Comparison of ENCODE assay signal across 8 cellular contexts in the genomic region with DNA sequence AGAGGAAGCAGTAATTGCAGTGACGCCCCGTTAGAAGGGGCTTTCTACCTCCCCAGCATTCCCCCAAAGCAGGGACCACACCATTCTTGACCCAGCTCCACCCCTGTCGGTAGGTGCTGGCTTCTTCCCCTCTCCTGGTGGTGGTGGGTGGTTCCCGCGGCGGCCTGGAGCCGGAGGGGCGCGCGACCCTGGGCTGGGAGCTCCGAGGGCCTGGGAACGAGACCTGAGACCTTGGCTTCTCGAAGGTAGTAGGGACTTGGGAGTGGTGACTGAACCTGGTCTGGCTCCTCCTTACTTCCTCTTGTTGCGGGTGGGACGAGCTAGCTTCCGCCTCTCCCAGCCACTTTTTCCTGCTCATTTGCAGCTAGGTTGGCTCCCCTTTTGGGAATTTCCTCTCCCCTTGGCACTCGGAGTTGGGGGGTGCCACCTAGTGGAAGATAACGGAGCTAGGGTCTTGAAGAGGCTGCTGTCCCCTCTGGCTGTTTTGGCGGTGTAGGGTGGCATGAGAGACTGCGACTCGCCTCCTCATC. TPM values are rescaled to one million over a fixed set of nuclear protein-coding genes. Genes with fewer than 3 reads are reported as not detected.
DNase-seq lines count a peak whose midpoint lies in the region; TF ChIP-seq lines count a peak whose summit lies in the region.

No MANE protein-coding gene starts in this region.

- DNase-seq in DMS79 (lab: John Stamatoyannopoulos, UW) (peak; percentile 54), NCI-H2227 (lab: John Stamatoyannopoulos, UW; ENCODE audit: unreplicated experiment) (peak; percentile 82), epithelial cell of esophagus (ENCODE audit: low read depth) (peak; percentile 70), mesendoderm (peak; percentile 89), NCI-H187 (lab: John Stamatoyannopoulos, UW) (no peak)
- DNase-seq in activated CD4-positive, alpha-beta T cell treated with anti-CD3 and anti-CD28 coated beads, Interleukin-2, amount 50 U/mL, for 48 hours = peak; percentile 39 to 53

- no peak overlapping the region for H2BK15ac ChIP-seq in mesendoderm (replicated peaks; ENCODE audit: low read depth)

- H3K9me3 ChIP-seq in HEK293 (ENCODE audit: control insufficient read depth, insufficient read depth, low read depth, low read length) (no peaks in the 10 kb centered on the region), stomach smooth muscle (ENCODE audit: control insufficient read depth in 2 of 2, low read length in 2 of 2) (no peaks in the 10 kb centered on the region)

- no peaks in the 10 kb centered on the region for H3K79me2 ChIP-seq in mesendoderm (ENCODE audit: control insufficient read depth, insufficient read depth, low read length)

- H3K4ac ChIP-seq in mesendoderm (ENCODE audit: low read depth, low read length) = no peak overlapping the region

- POLR2A ChIA-PET in HEK293 (lab: Yijun Ruan, JAX) = interaction anchor here (0.5 to 2.5 kb wide), 20 partner anchors 10 to 222 kb away, joined by 3 to 23 read pairs (median 4); partner anchors contain the start of genes ASB16, FAM171A2, FZD2 and GPATCH8

- no peak overlapping the region for H4K5ac ChIP-seq in mesendoderm (ENCODE audit: low read length)

- CTCF ChIA-PET in HEK293 (lab: Yijun Ruan, JAX) = interaction anchor here (0.6 to 3.3 kb wide), 27 partner anchors 9 to 715 kb away, joined by 3 to 27 read pairs (median 4); partner anchors contain the start of genes FAM171A2, G6PC3 and SLC25A39

- H3K4me3 ChIP-seq in HEK293 (ENCODE audit: low read depth, low read length) = peak overlapping the region; percentile 82
- peak overlapping the region; percentile 99 for H3K4me3 ChIP-seq in epithelial cell of esophagus (ENCODE audit: low read length)
- H3K4me3 ChIP-seq in mesendoderm (ENCODE audit: low read length) = peak overlapping the region; percentile 74
- H3K4me3 ChIP-seq in stomach smooth muscle (ENCODE audit: low read length in 2 of 2) = peak overlapping the region; percentile 81 to 96

- H3K79me1 ChIP-seq in mesendoderm (ENCODE audit: low read length) = peaks cover 2% of the 10 kb centered on the region

- peak overlapping the region; percentile 40; the same call in 1 of the 2 replicates for H3K27ac ChIP-seq in HEK293 (ENCODE audit: extremely low read depth, low read depth, low read length)
- H3K27ac ChIP-seq in mesendoderm (ENCODE audit: low read depth, low read length) = no peak overlapping the region
- peak overlapping the region; percentile 85 for H3K27ac ChIP-seq in stomach smooth muscle (ENCODE audit: low read length)

- peak overlapping the region; percentile 83 for H3K9ac ChIP-seq in mesendoderm (ENCODE audit: low read length)
- H3K9ac ChIP-seq in stomach smooth muscle (ENCODE audit: low read length in 2 of 2) = peak overlapping the region; percentile 75 to 87

- H3K36me3 ChIP-seq in HEK293 (ENCODE audit: control insufficient read depth in 2 of 2, insufficient read depth in 1 of 2, low read length in 2 of 2) (peaks cover 0 to 20% of the 10 kb centered on the region in 2 experiments; a peak in 1 of 3 replicates), mesendoderm (ENCODE audit: control insufficient read depth, insufficient read depth, low read length) (no peaks in the 10 kb centered on the region), stomach smooth muscle (ENCODE audit: control insufficient read depth in 2 of 2, insufficient read depth in 2 of 2, low read length in 2 of 2) (peaks cover 0 to 4% of the 10 kb centered on the region in 2 donors)

- peak overlapping the region; percentile 98 for H3K4me2 ChIP-seq in mesendoderm (ENCODE audit: low read length)

- WGBS in mesendoderm (ENCODE audit: extremely low coverage, insufficient coverage, low lambda C conversion rate) = no CpG with 5 or more reads among the region's 21 CpGs

- H3K4me1 ChIP-seq in HEK293 (ENCODE audit: control insufficient read depth, insufficient read depth, low read length) (no peaks in the 10 kb centered on the region), mesendoderm (ENCODE audit: control insufficient read depth, low read depth, low read length) (no peaks in the 10 kb centered on the region), stomach smooth muscle (ENCODE audit: control insufficient read depth, insufficient read depth, low read length) (peaks cover 18% of the 10 kb centered on the region)

- TF ChIP-seq CTCF in HEK293 (tag by site-specific recombination; IDR thresholded peaks at IDR 0.05) (peak; percentile 78), epithelial cell of esophagus (IDR thresholded peaks at IDR 0.05; ENCODE audit: insufficient read depth, low read depth, low read length, missing control alignments) (peak; percentile 40)

- H2BK5ac ChIP-seq in mesendoderm (ENCODE audit: low read length) = no peak overlapping the region

- no peak overlapping the region for H2BK120ac ChIP-seq in mesendoderm (ENCODE audit: low read depth, low read length)

- H2AK5ac ChIP-seq in mesendoderm (ENCODE audit: low read length) = no peak overlapping the region

- H3K18ac ChIP-seq in mesendoderm (ENCODE audit: low read length) = no peak overlapping the region

- no peaks in the 10 kb centered on the region for H3K27me3 ChIP-seq in mesendoderm (ENCODE audit: insufficient read depth, low read length, poor library complexity)
- no peaks in the 10 kb centered on the region for H3K27me3 ChIP-seq in stomach smooth muscle (ENCODE audit: control insufficient read depth in 1 of 2, insufficient read depth in 2 of 2, low read length in 2 of 2)

- H3K23ac ChIP-seq in mesendoderm (ENCODE audit: low read length) = peak overlapping the region; percentile 66

- peak overlapping the region; percentile 92 for H3K56ac ChIP-seq in mesendoderm (ENCODE audit: low read length)

- no peak overlapping the region for H4K8ac ChIP-seq in mesendoderm (ENCODE audit: low read depth, low read length)

TF ChIP-seq in HEK293, 187 proteins besides CTCF, POLR2A, EP300 and RAD21 (continues in another document):
- TF ChIP-seq ZSCAN30 (tag by site-specific recombination; IDR thresholded peaks at IDR 0.05) (peak; percentile 38; the same call in 1 of the 2 replicates), SCRT1 (tag by site-specific recombination; IDR thresholded peaks at IDR 0.05; ENCODE audit: borderline replicate concordance) (no peak), ZNF501 (tag by site-specific recombination; IDR thresholded peaks at IDR 0.05) (0 out of 2 replicates have a peak, but pooled peaks have one; percentile 17), ZNF791 (tag by site-specific recombination; IDR thresholded peaks at IDR 0.05) (0 out of 2 replicates have a peak, but pooled peaks have one; percentile 12), GLIS1 (tag by site-specific recombination; IDR thresholded peaks at IDR 0.05) (0 out of 2 replicates have a peak, but pooled peaks have one; percentile 4), SP2 (tag by site-specific recombination; IDR thresholded peaks at IDR 0.05) (peak; percentile 6; the same call in 1 of the 2 replicates), ZNF654 (tag by site-specific recombination; IDR thresholded peaks at IDR 0.05; ENCODE audit: low read depth) (peak; percentile 67), ZNF600 (tag by site-specific recombination; IDR thresholded peaks at IDR 0.05) (peak; percentile 38; the same call in 1 of the 2 replicates), ZNF366 (tag by site-specific recombination; conservative IDR thresholded peaks at IDR 0.05) (0 out of 2 replicates have a peak, but pooled peaks have one; percentile 7)
- TF ChIP-seq, protein P1, sequence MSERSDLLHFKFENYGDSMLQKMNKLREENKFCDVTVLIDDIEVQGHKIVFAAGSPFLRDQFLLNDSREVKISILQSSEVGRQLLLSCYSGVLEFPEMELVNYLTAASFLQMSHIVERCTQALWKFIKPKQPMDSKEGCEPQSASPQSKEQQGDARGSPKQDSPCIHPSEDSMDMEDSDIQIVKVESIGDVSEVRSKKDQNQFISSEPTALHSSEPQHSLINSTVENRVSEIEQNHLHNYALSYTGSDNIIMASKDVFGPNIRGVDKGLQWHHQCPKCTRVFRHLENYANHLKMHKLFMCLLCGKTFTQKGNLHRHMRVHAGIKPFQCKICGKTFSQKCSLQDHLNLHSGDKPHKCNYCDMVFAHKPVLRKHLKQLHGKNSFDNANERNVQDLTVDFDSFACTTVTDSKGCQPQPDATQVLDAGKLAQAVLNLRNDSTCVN (tag by site-specific recombination; optimal IDR thresholded peaks at IDR 0.05) = peak; percentile 33
- TF ChIP-seq, protein P2, sequence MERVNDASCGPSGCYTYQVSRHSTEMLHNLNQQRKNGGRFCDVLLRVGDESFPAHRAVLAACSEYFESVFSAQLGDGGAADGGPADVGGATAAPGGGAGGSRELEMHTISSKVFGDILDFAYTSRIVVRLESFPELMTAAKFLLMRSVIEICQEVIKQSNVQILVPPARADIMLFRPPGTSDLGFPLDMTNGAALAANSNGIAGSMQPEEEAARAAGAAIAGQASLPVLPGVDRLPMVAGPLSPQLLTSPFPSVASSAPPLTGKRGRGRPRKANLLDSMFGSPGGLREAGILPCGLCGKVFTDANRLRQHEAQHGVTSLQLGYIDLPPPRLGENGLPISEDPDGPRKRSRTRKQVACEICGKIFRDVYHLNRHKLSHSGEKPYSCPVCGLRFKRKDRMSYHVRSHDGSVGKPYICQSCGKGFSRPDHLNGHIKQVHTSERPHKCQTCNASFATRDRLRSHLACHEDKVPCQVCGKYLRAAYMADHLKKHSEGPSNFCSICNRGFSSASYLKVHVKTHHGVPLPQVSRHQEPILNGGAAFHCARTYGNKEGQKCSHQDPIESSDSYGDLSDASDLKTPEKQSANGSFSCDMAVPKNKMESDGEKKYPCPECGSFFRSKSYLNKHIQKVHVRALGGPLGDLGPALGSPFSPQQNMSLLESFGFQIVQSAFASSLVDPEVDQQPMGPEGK (tag by site-specific recombination; IDR thresholded peaks at IDR 0.05) = 0 out of 2 replicates have a peak, but pooled peaks have one; percentile 0

RNA-seq across cellular contexts. Expression of gene GRN, which starts 0.5 kb away (rescaled TPM):
- polyA plus RNA-seq in mesendoderm (2013, experiment 1 of 2) = 84.9 TPM
- polyA plus RNA-seq in mesendoderm (2013, experiment 2 of 2) = 83.1 TPM

RNA-seq across cellular contexts. Expression of gene FAM171A2, which starts 18.1 kb away (rescaled TPM):
- polyA plus RNA-seq in mesendoderm (2013, experiment 1 of 2) = 6.5 TPM
- 6.4 TPM for polyA plus RNA-seq in mesendoderm (2013, experiment 2 of 2)

RNA-seq across cellular contexts. Expression of gene SLC25A39, which starts 20.9 kb away (rescaled TPM):
- polyA plus RNA-seq in mesendoderm (2013, experiment 1 of 2) = 155 TPM
- polyA plus RNA-seq in mesendoderm (2013, experiment 2 of 2) = 156 TPM

RNA-seq across cellular contexts. Expression of gene RUNDC3A, which starts 37.2 kb away (rescaled TPM):
- 1.6 TPM for polyA plus RNA-seq in mesendoderm (2013, experiment 1 of 2)
- 1.5 TPM for polyA plus RNA-seq in mesendoderm (2013, experiment 2 of 2)

RNA-seq across cellular contexts. Expression of gene ITGA2B, which starts 43.9 kb away (rescaled TPM):
- polyA plus RNA-seq in mesendoderm (2013, experiment 1 of 2) = 1.3 TPM
- polyA plus RNA-seq in mesendoderm (2013, experiment 2 of 2) = 1.7 TPM

Comparison
In these comparisons a context has a peak if more than half of its experiments do, and no peak if none do; other contexts are left out.
1. DNase-seq: peak in DMS79 (single experiment), NCI-H2227 (single experiment), activated CD4-positive, alpha-beta T cell treated with anti-CD3 and anti-CD28 coated beads, Interleukin-2, amount 50 U/mL, for 48 hours (2 of 2), epithelial cell of esophagus (single experiment) and mesendoderm (single experiment); none in NCI-H187 (0 of 2).
2. Peak in every context shown above with its lines, with median percentiles within 50 percentile points of each other: H3K4me3 ChIP-seq.